Comparison of ENCODE assay signal across 18 cellular contexts in genomic region chr2:104402825-104403224, GRCh38.
DNase-seq lines count a peak whose midpoint lies in the region; ATAC-seq, FAIRE-seq and TF ChIP-seq lines count a peak whose summit lies in the region.
"Had no signal": no experiment of that assay in that cellular context is flagged by ENCODE, and none has a peak within 500 bp of the region (broad histone marks: within the 10 kb centered on the region; RNA-seq: fewer than 3 reads in every experiment).

No MANE protein-coding gene starts in this region.

- no peak for TF ChIP-seq EP300 in GM12878 (IDR thresholded peaks at IDR 0.05; ENCODE audit: borderline replicate concordance in 1 of 2, control insufficient read depth in 1 of 2, low read depth in 2 of 2, low read length in 2 of 2)

- SMC1A ChIA-PET in GM12878 (lab: Charles Lee; ENCODE audit: uncharacterized antibody, unreplicated experiment) = no interaction called here

- H3K9me2 ChIP-seq in DOHH2 (replicated peaks; ENCODE audit: control insufficient read depth, low read length) (no peaks in the 10 kb centered on the region), PC-9 (ENCODE audit: insufficient read depth) (no peaks in the 10 kb centered on the region)

- H3K27me3 ChIP-seq in DOHH2 (ENCODE audit: control insufficient read depth, low read length) (no peaks in the 10 kb centered on the region), GM12878 (replicated peaks in 1 of 2; ENCODE audit: control insufficient read depth in 2 of 2, insufficient read depth in 2 of 2, low read length in 1 of 2) (no peaks in the 10 kb centered on the region; a peak in 1 of 4 replicates), PC-9 (ENCODE audit: insufficient read depth, low read depth) (peaks cover 12% of the 10 kb centered on the region; the same call in 1 of the 2 replicates)
- H3K27me3 ChIP-seq: BLaER1 had no signal

- H3F3A ChIP-seq in DOHH2 (ENCODE audit: control insufficient read depth, insufficient read depth) = no peaks in the 10 kb centered on the region
- H3F3A ChIP-seq in PC-9 (ENCODE audit: insufficient read depth, low read depth) = no peaks in the 10 kb centered on the region

- H2AFZ ChIP-seq in GM12878 (ENCODE audit: control insufficient read depth, low read depth, low read length) = no peak overlapping the region
- H2AFZ ChIP-seq in PC-9 = no peak overlapping the region

- H3K27ac ChIP-seq in DOHH2 (ENCODE audit: low read depth, low read length) = no peak overlapping the region
- no peak overlapping the region for H3K27ac ChIP-seq in GM12878 (ENCODE audit: control insufficient read depth, insufficient read depth)
- H3K27ac ChIP-seq in PC-9 = no peak overlapping the region
- H3K27ac ChIP-seq: 22Rv1, BLaER1, HL-60 had no signal

- no peak for FAIRE-seq in GM12878 (lab: Jason Lieb, UNC)
- FAIRE-seq: GM12891, H1 had no signal

- RAD21 ChIA-PET in GM12878 (lab: Charles Lee; ENCODE audit: unreplicated experiment) = interaction anchor here (1.2 kb wide), 1 partner anchor 8 kb away, joined by 3 read pairs; no protein-coding TSS in a partner anchor

- 0% methylated on average over 3 of the region's 3 CpGs for WGBS in GM12878 (ENCODE audit: insufficient coverage, insufficient replicate concordance, low lambda C conversion rate, missing lambda C conversion rate)

- H3K4me2 ChIP-seq in DOHH2 (ENCODE audit: low read length) (peak overlapping the region; percentile 8; the same call in 1 of the 2 replicates), GM12878 (ENCODE audit: control insufficient read depth, insufficient read depth) (no peak overlapping the region), PC-9 (no peak overlapping the region)
- H3K4me2 ChIP-seq: BLaER1 had no signal

- CTCF ChIA-PET in GM12878 (lab: Yijun Ruan, JAX) (interaction anchor here (0.6 to 2.7 kb wide), 4 partner anchors 8 to 45 kb away, joined by 3 to 7 read pairs (median 4); no protein-coding TSS in a partner anchor), PC-9 (lab: Charles Lee) (no interaction called here)

- no peak for DNase-seq in GM12878 (ENCODE audit: low read depth, low spot score)
- no peak for DNase-seq in OCI-M1 (lab: John Stamatoyannopoulos, UW)
- no peak for DNase-seq in PC-9
- DNase-seq: Caco-2; CD8-positive, alpha-beta memory T cell; DMS53; HCEC 1CT; HFFc6 had no signal

- TF ChIP-seq CTCF in DOHH2 (IDR thresholded peaks at IDR 0.05; ENCODE audit: low read depth, low read length, poor library complexity, severe bottlenecking) (no peak), GM12878 (IDR thresholded peaks at IDR 0.05 in 2 of 3, conservative IDR thresholded peaks at IDR 0.05 in 1 of 3; ENCODE audit: control insufficient read depth in 2 of 3, extremely low read depth in 1 of 3, insufficient read depth in 1 of 3, low read depth in 3 of 3, low read length in 3 of 3) (no peak), PC-9 (conservative IDR thresholded peaks at IDR 0.05) (no peak)

- no peak for TF ChIP-seq POLR2A in GM12878 (IDR thresholded peaks at IDR 0.05; ENCODE audit: low read depth, low read length)

- ATAC-seq in HG02642 (IDR thresholded peaks at IDR 0.05; ENCODE audit: poor library complexity, unreplicated experiment) = peak; percentile 51
- ATAC-seq in HG03432 (IDR thresholded peaks at IDR 0.05; ENCODE audit: unreplicated experiment) = peak; percentile 38
- no peak; the same call in 1 of the 3 replicates for ATAC-seq in GM12878
- ATAC-seq in GM21515 (IDR thresholded peaks at IDR 0.05; ENCODE audit: unreplicated experiment) = no peak
- no peak for ATAC-seq in HG03354 (IDR thresholded peaks at IDR 0.05; ENCODE audit: poor library complexity, severe bottlenecking, unreplicated experiment)

- H3K79me2 ChIP-seq in DOHH2 (ENCODE audit: control insufficient read depth, low read length) (no peaks in the 10 kb centered on the region), GM12878 (ENCODE audit: control insufficient read depth, insufficient read depth, low read length) (no peaks in the 10 kb centered on the region), PC-9 (ENCODE audit: low read depth) (no peaks in the 10 kb centered on the region)

- in situ Hi-C loops in GM12878 (cut with MboI) = loop anchor here (25.0 kb wide), 1 partner anchor 1241 kb away; no protein-coding TSS in a partner anchor

- H3K4me3 ChIP-seq in DOHH2 (ENCODE audit: low read length) (no peak overlapping the region), GM12878 (no peak overlapping the region), PC-9 (no peak overlapping the region)
- H3K4me3 ChIP-seq: BLaER1 had no signal

- H3K9ac ChIP-seq in GM12878 (ENCODE audit: control insufficient read depth, insufficient read depth, low read length) = no peak overlapping the region
- H3K9ac ChIP-seq: BLaER1 had no signal

- no peaks in the 10 kb centered on the region for H3K36me3 ChIP-seq in DOHH2 (ENCODE audit: control insufficient read depth, low read length)
- no peaks in the 10 kb centered on the region for H3K36me3 ChIP-seq in GM12878 (ENCODE audit: control insufficient read depth in 2 of 2, insufficient read depth in 2 of 2, low read length in 1 of 2)
- H3K36me3 ChIP-seq in PC-9 (ENCODE audit: low read depth) = no peaks in the 10 kb centered on the region
- H3K36me3 ChIP-seq: BLaER1 had no signal

- H4K20me1 ChIP-seq in DOHH2 (ENCODE audit: control insufficient read depth, insufficient read depth, low read depth, low read length) = no peaks in the 10 kb centered on the region
- no peaks in the 10 kb centered on the region for H4K20me1 ChIP-seq in GM12878 (ENCODE audit: control insufficient read depth, insufficient read depth)
- no peaks in the 10 kb centered on the region for H4K20me1 ChIP-seq in PC-9 (ENCODE audit: insufficient read depth)
- H4K20me1 ChIP-seq: BLaER1 had no signal

- TF ChIP-seq RAD21 in GM12878 (IDR thresholded peaks at IDR 0.05; ENCODE audit: insufficient read depth, low read depth, low read length) = no peak

- H3K4me1 ChIP-seq in DOHH2 (ENCODE audit: control insufficient read depth, low read length) (peaks cover 9% of the 10 kb centered on the region), GM12878 (ENCODE audit: control insufficient read depth, insufficient read depth, low read length) (no peaks in the 10 kb centered on the region), PC-9 (replicated peaks; ENCODE audit: insufficient read depth) (no peaks in the 10 kb centered on the region)
- H3K4me1 ChIP-seq: BLaER1, Caco-2 had no signal

- H3K9me3 ChIP-seq in DOHH2 (ENCODE audit: control insufficient read depth, insufficient read depth, low read length) (no peaks in the 10 kb centered on the region), GM12878 (replicated peaks; ENCODE audit: control insufficient read depth, insufficient read depth, low read length) (no peaks in the 10 kb centered on the region), PC-9 (ENCODE audit: insufficient read depth, low read depth) (no peaks in the 10 kb centered on the region)
- H3K9me3 ChIP-seq: BLaER1, Caco-2 had no signal

- intact Hi-C loops in GM12878 (cut with micrococcal nuclease; ENCODE audit: unreplicated experiment) = no loop called here
- intact Hi-C loops in PC-9 (cut with micrococcal nuclease; ENCODE audit: unreplicated experiment) = no loop called here

- POLR2A ChIA-PET in GM12878 (lab: Charles Lee) (no interaction called here), PC-9 (lab: Charles Lee; ENCODE audit: unreplicated experiment) (no interaction called here)

- BruUV-seq in GM12878 (replicated peaks; lab: Mats Ljungman, UMichigan) (no TSS peak), PC-9 (replicated peaks; lab: Mats Ljungman, UMichigan) (no TSS peak)

TF ChIP-seq in GM12878, 131 proteins besides CTCF, POLR2A, EP300 and RAD21:
- TF ChIP-seq STAT1 (conservative IDR thresholded peaks at IDR 0.05) = no peak
- no peak for TF ChIP-seq MYC (IDR thresholded peaks at IDR 0.05; ENCODE audit: insufficient read depth, insufficient read length, insufficient replicate concordance, low read length, severe bottlenecking)
- no peak for TF ChIP-seq EZH2 (IDR thresholded peaks at IDR 0.05; ENCODE audit: borderline replicate concordance, control insufficient read depth, low read depth, low read length)
- TF ChIP-seq ZNF384 (IDR thresholded peaks at IDR 0.05; ENCODE audit: borderline replicate concordance, low read depth, low read length) = no peak
- peak; percentile 59 for TF ChIP-seq JUNB (IDR thresholded peaks at IDR 0.05)
- TF ChIP-seq, protein P1, sequence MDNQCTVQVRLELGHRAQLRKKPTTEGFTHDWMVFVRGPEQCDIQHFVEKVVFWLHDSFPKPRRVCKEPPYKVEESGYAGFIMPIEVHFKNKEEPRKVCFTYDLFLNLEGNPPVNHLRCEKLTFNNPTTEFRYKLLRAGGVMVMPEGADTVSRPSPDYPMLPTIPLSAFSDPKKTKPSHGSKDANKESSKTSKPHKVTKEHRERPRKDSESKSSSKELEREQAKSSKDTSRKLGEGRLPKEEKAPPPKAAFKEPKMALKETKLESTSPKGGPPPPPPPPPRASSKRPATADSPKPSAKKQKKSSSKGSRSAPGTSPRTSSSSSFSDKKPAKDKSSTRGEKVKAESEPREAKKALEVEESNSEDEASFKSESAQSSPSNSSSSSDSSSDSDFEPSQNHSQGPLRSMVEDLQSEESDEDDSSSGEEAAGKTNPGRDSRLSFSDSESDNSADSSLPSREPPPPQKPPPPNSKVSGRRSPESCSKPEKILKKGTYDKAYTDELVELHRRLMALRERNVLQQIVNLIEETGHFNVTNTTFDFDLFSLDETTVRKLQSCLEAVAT (IDR thresholded peaks at IDR 0.05) = no peak
- TF ChIP-seq RELA (IDR thresholded peaks at IDR 0.05; ENCODE audit: borderline replicate concordance, partially characterized antibody) = no peak
TF ChIP-seq in GM12878: peak in this region for 1.

Comparison
In these comparisons a context has a peak if more than half of its experiments do, and no peak if none do; other contexts are left out.
1. ATAC-seq: peak in HG02642 (single experiment) and HG03432 (single experiment); none in GM12878 (single experiment), GM21515 (single experiment) and HG03354 (single experiment).